In the genomic region with DNA sequence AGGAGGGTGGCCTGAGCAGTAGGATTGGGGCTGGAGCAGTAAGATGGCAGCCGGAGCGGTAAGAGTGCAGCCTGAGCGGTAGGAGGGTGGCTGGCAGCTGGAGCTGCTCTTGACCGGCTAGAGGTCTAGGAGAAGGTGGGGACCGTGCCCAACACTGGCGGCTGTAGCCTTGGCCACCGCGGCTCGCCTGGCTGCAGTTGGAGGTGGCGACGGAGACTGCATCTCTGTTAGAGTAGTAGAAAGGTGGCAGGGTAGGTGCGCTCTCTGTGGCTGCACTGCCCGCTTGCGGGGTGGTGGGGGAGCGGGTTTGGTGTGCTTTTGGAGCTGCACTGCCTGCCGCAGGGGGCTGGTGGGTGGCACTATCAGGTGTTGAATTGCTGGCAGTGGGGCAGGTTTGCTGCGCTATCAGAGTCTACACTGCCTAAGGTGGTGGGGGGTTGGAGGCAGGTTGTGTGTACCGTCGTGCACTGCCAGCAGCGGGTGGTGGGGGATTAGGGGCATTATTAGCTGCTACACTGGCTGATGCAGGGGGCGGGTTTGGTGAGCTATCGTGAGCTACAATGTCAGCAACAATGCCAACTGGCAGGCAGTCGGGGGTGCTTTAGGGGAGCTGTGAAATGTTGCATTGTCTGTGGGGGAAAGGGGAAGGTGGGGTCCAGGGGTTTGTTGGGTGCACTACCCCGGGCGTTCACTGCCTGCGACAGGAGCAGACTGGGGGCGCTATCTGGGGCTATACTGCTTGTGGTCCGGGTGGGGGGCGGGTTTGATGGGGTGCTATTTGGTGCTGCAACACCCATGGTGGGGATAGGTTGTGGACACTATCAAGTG, we compare ENCODE assay signal across 13 cellular contexts.
DNase-seq lines count a peak whose midpoint lies in the region; ATAC-seq and TF ChIP-seq lines count a peak whose summit lies in the region.
"Had no signal": no experiment of that assay in that cellular context is flagged by ENCODE, and none has a peak within 500 bp of the region (broad histone marks: within the 10 kb centered on the region; RNA-seq: fewer than 3 reads in every experiment).

No MANE protein-coding gene starts in this region.

- peaks cover 41% of the 10 kb centered on the region for H3K9me3 Mint-ChIP-seq in activated T-helper 17 cell treated with anti-CD3 and anti-CD28 coated beads, Interleukin-2, amount 50 U/mL, for 72 hours
- H3K9me3 Mint-ChIP-seq in immature natural killer cell, result peaks cover 29 to 70% (median 62%) of the 10 kb centered on the region in 6 donors

- DNase-seq in GM10248 (ENCODE audit: extremely low spot score), result peak; percentile 48
- DNase-seq in iPS-NIHi11 (ENCODE audit: low spot score), result peak; percentile 40
- DNase-seq in sciatic nerve (ENCODE audit: low spot score), result no peak
- DNase-seq in immature natural killer cell, result no peak
- DNase-seq in Ammon's horn (ENCODE audit: low spot score), result no peak
- no peak for DNase-seq in anterior cingulate cortex (lab: John Stamatoyannopoulos, UW)
- DNase-seq: esophagus squamous epithelium, NCI-H1436 treated with DMSO at 0.1 percent for 48 hours, NCI-H748 treated with DMSO at 0.1 percent for 48 hours, T1000 had no signal

- no peaks in the 10 kb centered on the region for H3K27me3 Mint-ChIP-seq in activated T-helper 17 cell treated with anti-CD3 and anti-CD28 coated beads, Interleukin-2, amount 50 U/mL, for 72 hours
- peaks cover 0 to 4% (median 0%) of the 10 kb centered on the region in 3 donors for H3K27me3 Mint-ChIP-seq in immature natural killer cell (ENCODE audit: low read depth in 3 of 3)
- H3K27me3 Mint-ChIP-seq: activated naive CD4-positive, alpha-beta T cell treated with anti-CD3 and anti-CD28 coated beads, Interleukin-2, amount 50 U/mL, for 24 hours had no signal

- intact Hi-C loops in sciatic nerve (cut with DNase I), result no loop called here

- H3K36me3 Mint-ChIP-seq in activated T-helper 17 cell treated with anti-CD3 and anti-CD28 coated beads, Interleukin-2, amount 50 U/mL, for 72 hours (ENCODE audit: low read depth), result no peaks in the 10 kb centered on the region
- peaks cover 3 to 20% (median 11%) of the 10 kb centered on the region in 3 donors for H3K36me3 Mint-ChIP-seq in immature natural killer cell

- CTCF ChIA-PET in GM10248 (lab: Yijun Ruan, JAX), result no interaction called here

- no peak overlapping the region for H3K27ac Mint-ChIP-seq in activated T-helper 17 cell treated with anti-CD3 and anti-CD28 coated beads, Interleukin-2, amount 50 U/mL, for 72 hours
- H3K27ac Mint-ChIP-seq in immature natural killer cell, result no peak overlapping the region
- H3K27ac Mint-ChIP-seq: activated naive CD4-positive, alpha-beta T cell treated with anti-CD3 and anti-CD28 coated beads, Interleukin-2, amount 50 U/mL, for 24 hours had no signal

- TF ChIP-seq CTCF in GM10248 (IDR thresholded peaks at IDR 0.05; ENCODE audit: control extremely low read depth, extremely low read depth, low read depth, missing control alignments), result no peak

- no peak overlapping the region for H3K4me3 Mint-ChIP-seq in activated T-helper 17 cell treated with anti-CD3 and anti-CD28 coated beads, Interleukin-2, amount 50 U/mL, for 72 hours
- H3K4me3 Mint-ChIP-seq in immature natural killer cell, result no peak overlapping the region
- H3K4me3 Mint-ChIP-seq: activated naive CD4-positive, alpha-beta T cell treated with anti-CD3 and anti-CD28 coated beads, Interleukin-2, amount 50 U/mL, for 24 hours had no signal

- POLR2A ChIA-PET in GM10248 (lab: Yijun Ruan, JAX), result no interaction called here

- peak; percentile 11 for ATAC-seq in activated T-helper 17 cell treated with anti-CD3 and anti-CD28 coated beads, Interleukin-2, amount 50 U/mL, for 72 hours (replicated peaks)
- ATAC-seq in sciatic nerve (peak; percentile 65), GM19455 (IDR thresholded peaks at IDR 0.05; ENCODE audit: unreplicated experiment) (no peak)

- H3K4me1 Mint-ChIP-seq in activated T-helper 17 cell treated with anti-CD3 and anti-CD28 coated beads, Interleukin-2, amount 50 U/mL, for 72 hours, result peaks cover 5% of the 10 kb centered on the region
- no peaks in the 10 kb centered on the region for H3K4me1 Mint-ChIP-seq in immature natural killer cell
- H3K4me1 Mint-ChIP-seq: activated naive CD4-positive, alpha-beta T cell treated with anti-CD3 and anti-CD28 coated beads, Interleukin-2, amount 50 U/mL, for 24 hours had no signal

Comparison
In these comparisons a context has a peak if more than half of its experiments do, and no peak if none do; other contexts are left out.
1. DNase-seq: peak in GM10248 (single experiment) and iPS-NIHi11 (single experiment); none in sciatic nerve (single experiment), immature natural killer cell (0 of 3), Ammon's horn (single experiment) and anterior cingulate cortex (0 of 58).